In the genomic region with DNA sequence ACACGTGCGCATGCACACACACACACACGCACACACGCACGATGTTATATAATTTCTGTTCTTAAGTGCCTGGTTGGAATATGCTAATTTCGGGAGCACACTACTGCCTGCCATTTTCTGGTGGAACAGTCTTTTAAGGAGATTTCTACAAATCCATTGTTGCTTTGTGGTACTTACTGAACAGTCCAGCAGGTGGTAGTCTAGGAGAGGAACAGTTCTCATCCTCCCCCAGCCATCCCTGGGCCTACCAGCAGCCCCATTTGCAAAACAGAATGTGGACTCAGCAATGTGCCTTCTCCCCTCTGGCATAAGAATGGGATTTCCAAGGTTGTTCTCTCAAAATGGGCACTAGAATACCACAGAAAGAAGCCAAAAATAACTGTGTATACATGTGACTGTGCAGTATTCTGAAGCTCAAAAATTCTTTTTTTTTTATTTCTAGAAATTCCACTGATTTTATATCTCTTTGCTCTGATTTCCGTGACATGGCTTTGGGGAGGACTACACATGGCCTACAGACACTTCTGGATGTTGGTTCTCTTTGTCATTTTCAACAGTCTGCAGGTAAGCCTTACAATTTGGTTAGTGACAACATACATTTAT, we compare ENCODE assay signal across 1 cellular context.
TF ChIP-seq lines count a peak whose summit lies in the region.

No MANE protein-coding gene starts in this region.

TF ChIP-seq in HepG2, 621 proteins besides CTCF, POLR2A, EP300 and RAD21 (continued from another document and continues in another):
- TF ChIP-seq, protein P1, sequence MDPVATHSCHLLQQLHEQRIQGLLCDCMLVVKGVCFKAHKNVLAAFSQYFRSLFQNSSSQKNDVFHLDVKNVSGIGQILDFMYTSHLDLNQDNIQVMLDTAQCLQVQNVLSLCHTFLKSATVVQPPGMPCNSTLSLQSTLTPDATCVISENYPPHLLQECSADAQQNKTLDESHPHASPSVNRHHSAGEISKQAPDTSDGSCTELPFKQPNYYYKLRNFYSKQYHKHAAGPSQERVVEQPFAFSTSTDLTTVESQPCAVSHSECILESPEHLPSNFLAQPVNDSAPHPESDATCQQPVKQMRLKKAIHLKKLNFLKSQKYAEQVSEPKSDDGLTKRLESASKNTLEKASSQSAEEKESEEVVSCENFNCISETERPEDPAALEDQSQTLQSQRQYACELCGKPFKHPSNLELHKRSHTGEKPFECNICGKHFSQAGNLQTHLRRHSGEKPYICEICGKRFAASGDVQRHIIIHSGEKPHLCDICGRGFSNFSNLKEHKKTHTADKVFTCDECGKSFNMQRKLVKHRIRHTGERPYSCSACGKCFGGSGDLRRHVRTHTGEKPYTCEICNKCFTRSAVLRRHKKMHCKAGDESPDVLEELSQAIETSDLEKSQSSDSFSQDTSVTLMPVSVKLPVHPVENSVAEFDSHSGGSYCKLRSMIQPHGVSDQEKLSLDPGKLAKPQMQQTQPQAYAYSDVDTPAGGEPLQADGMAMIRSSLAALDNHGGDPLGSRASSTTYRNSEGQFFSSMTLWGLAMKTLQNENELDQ (CRISPR knock-in tag; IDR thresholded peaks at IDR 0.05; ENCODE audit: borderline replicate concordance), result no peak
- TF ChIP-seq, protein P2, sequence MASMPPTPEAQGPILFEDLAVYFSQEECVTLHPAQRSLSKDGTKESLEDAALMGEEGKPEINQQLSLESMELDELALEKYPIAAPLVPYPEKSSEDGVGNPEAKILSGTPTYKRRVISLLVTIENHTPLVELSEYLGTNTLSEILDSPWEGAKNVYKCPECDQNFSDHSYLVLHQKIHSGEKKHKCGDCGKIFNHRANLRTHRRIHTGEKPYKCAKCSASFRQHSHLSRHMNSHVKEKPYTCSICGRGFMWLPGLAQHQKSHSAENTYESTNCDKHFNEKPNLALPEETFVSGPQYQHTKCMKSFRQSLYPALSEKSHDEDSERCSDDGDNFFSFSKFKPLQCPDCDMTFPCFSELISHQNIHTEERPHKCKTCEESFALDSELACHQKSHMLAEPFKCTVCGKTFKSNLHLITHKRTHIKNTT (CRISPR knock-in tag; IDR thresholded peaks at IDR 0.05), result no peak
- TF ChIP-seq SOX5 (CRISPR knock-in tag; IDR thresholded peaks at IDR 0.05; ENCODE audit: borderline replicate concordance), result peak; percentile 38; the same call in 1 of the 2 replicates
- no peak for TF ChIP-seq ARNT2 (CRISPR knock-in tag; IDR thresholded peaks at IDR 0.05; ENCODE audit: low read depth)
- TF ChIP-seq, protein P3, sequence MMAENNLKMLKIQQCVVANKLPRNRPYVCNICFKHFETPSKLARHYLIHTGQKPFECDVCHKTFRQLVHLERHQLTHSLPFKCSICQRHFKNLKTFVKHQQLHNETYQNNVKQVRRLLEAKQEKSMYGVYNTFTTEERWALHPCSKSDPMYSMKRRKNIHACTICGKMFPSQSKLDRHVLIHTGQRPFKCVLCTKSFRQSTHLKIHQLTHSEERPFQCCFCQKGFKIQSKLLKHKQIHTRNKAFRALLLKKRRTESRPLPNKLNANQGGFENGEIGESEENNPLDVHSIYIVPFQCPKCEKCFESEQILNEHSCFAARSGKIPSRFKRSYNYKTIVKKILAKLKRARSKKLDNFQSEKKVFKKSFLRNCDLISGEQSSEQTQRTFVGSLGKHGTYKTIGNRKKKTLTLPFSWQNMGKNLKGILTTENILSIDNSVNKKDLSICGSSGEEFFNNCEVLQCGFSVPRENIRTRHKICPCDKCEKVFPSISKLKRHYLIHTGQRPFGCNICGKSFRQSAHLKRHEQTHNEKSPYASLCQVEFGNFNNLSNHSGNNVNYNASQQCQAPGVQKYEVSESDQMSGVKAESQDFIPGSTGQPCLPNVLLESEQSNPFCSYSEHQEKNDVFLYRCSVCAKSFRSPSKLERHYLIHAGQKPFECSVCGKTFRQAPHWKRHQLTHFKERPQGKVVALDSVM (CRISPR knock-in tag; IDR thresholded peaks at IDR 0.05), result no peak
- no peak for TF ChIP-seq SIN3A (IDR thresholded peaks at IDR 0.05; ENCODE audit: borderline replicate concordance, low read depth, low read length)
- TF ChIP-seq, protein P4, sequence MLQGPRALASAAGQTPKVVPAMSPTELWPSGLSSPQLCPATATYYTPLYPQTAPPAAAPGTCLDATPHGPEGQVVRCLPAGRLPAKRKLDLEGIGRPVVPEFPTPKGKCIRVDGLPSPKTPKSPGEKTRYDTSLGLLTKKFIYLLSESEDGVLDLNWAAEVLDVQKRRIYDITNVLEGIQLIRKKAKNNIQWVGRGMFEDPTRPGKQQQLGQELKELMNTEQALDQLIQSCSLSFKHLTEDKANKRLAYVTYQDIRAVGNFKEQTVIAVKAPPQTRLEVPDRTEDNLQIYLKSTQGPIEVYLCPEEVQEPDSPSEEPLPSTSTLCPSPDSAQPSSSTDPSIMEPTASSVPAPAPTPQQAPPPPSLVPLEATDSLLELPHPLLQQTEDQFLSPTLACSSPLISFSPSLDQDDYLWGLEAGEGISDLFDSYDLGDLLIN (CRISPR knock-in tag; IDR thresholded peaks at IDR 0.05; ENCODE audit: borderline replicate concordance), result no peak
- no peak for TF ChIP-seq MYC (CRISPR knock-in tag; IDR thresholded peaks at IDR 0.05; ENCODE audit: borderline replicate concordance)
- TF ChIP-seq PCBP2 (optimal IDR thresholded peaks at IDR 0.05; ENCODE audit: low read depth, low read length, poor library complexity, severe bottlenecking), result no peak
- TF ChIP-seq, protein P5, sequence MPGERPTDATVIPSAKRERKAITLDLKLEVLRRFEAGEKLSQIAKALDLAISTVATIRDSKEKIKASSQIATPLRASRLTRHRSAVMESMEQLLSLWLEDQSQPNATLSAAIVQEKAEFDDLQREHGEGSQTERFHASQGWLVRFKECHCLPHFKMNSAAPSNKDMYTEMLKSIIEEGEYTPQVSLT (CRISPR knock-in tag; IDR thresholded peaks at IDR 0.05; ENCODE audit: borderline replicate concordance, low read depth), result no peak
- no peak for TF ChIP-seq RBAK (CRISPR knock-in tag; IDR thresholded peaks at IDR 0.05)
- no peak for TF ChIP-seq ZNF883 (CRISPR knock-in tag; IDR thresholded peaks at IDR 0.05; ENCODE audit: not compliant biosample characterization)
- no peak for TF ChIP-seq ZIK1 (CRISPR knock-in tag; IDR thresholded peaks at IDR 0.05; ENCODE audit: borderline replicate concordance, low read depth)
- no peak for TF ChIP-seq ZNF124 (CRISPR knock-in tag; IDR thresholded peaks at IDR 0.05)
- TF ChIP-seq RELA (CRISPR knock-in tag; IDR thresholded peaks at IDR 0.05), result no peak
- TF ChIP-seq CCDC6 (CRISPR knock-in tag; IDR thresholded peaks at IDR 0.05), result 0 out of 2 replicates have a peak, but pooled peaks have one; percentile 25
- no peak for TF ChIP-seq ETV5 (CRISPR knock-in tag; IDR thresholded peaks at IDR 0.05; ENCODE audit: borderline replicate concordance)
- no peak for TF ChIP-seq ZNF775 (CRISPR knock-in tag; IDR thresholded peaks at IDR 0.05; ENCODE audit: borderline replicate concordance)
- TF ChIP-seq SAP130 (CRISPR knock-in tag; IDR thresholded peaks at IDR 0.05; ENCODE audit: low read depth), result 0 out of 2 replicates have a peak, but pooled peaks have one; percentile 12
- TF ChIP-seq SALL1 (CRISPR knock-in tag; IDR thresholded peaks at IDR 0.05), result no peak
- TF ChIP-seq KLF9 (CRISPR knock-in tag; IDR thresholded peaks at IDR 0.05; ENCODE audit: low read depth), result no peak
- TF ChIP-seq ZNF674 (CRISPR knock-in tag; IDR thresholded peaks at IDR 0.05; ENCODE audit: low read depth), result no peak
- TF ChIP-seq NCOA2 (CRISPR knock-in tag; IDR thresholded peaks at IDR 0.05), result no peak
- TF ChIP-seq ZNF251 (CRISPR knock-in tag; IDR thresholded peaks at IDR 0.05), result no peak
- TF ChIP-seq, protein P6, sequence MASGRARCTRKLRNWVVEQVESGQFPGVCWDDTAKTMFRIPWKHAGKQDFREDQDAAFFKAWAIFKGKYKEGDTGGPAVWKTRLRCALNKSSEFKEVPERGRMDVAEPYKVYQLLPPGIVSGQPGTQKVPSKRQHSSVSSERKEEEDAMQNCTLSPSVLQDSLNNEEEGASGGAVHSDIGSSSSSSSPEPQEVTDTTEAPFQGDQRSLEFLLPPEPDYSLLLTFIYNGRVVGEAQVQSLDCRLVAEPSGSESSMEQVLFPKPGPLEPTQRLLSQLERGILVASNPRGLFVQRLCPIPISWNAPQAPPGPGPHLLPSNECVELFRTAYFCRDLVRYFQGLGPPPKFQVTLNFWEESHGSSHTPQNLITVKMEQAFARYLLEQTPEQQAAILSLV (CRISPR knock-in tag; IDR thresholded peaks at IDR 0.05; ENCODE audit: borderline replicate concordance), result no peak
- TF ChIP-seq, protein P7, sequence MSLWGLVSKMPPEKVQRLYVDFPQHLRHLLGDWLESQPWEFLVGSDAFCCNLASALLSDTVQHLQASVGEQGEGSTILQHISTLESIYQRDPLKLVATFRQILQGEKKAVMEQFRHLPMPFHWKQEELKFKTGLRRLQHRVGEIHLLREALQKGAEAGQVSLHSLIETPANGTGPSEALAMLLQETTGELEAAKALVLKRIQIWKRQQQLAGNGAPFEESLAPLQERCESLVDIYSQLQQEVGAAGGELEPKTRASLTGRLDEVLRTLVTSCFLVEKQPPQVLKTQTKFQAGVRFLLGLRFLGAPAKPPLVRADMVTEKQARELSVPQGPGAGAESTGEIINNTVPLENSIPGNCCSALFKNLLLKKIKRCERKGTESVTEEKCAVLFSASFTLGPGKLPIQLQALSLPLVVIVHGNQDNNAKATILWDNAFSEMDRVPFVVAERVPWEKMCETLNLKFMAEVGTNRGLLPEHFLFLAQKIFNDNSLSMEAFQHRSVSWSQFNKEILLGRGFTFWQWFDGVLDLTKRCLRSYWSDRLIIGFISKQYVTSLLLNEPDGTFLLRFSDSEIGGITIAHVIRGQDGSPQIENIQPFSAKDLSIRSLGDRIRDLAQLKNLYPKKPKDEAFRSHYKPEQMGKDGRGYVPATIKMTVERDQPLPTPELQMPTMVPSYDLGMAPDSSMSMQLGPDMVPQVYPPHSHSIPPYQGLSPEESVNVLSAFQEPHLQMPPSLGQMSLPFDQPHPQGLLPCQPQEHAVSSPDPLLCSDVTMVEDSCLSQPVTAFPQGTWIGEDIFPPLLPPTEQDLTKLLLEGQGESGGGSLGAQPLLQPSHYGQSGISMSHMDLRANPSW (CRISPR knock-in tag; IDR thresholded peaks at IDR 0.05; ENCODE audit: borderline replicate concordance), result no peak
- TF ChIP-seq KAT8 (CRISPR knock-in tag; IDR thresholded peaks at IDR 0.05), result 0 out of 2 replicates have a peak, but pooled peaks have one; percentile 30
- TF ChIP-seq, protein P8, sequence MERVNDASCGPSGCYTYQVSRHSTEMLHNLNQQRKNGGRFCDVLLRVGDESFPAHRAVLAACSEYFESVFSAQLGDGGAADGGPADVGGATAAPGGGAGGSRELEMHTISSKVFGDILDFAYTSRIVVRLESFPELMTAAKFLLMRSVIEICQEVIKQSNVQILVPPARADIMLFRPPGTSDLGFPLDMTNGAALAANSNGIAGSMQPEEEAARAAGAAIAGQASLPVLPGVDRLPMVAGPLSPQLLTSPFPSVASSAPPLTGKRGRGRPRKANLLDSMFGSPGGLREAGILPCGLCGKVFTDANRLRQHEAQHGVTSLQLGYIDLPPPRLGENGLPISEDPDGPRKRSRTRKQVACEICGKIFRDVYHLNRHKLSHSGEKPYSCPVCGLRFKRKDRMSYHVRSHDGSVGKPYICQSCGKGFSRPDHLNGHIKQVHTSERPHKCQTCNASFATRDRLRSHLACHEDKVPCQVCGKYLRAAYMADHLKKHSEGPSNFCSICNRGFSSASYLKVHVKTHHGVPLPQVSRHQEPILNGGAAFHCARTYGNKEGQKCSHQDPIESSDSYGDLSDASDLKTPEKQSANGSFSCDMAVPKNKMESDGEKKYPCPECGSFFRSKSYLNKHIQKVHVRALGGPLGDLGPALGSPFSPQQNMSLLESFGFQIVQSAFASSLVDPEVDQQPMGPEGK (CRISPR knock-in tag; IDR thresholded peaks at IDR 0.05), result peak; percentile 48; the same call in 1 of the 2 replicates
- TF ChIP-seq, protein P9, sequence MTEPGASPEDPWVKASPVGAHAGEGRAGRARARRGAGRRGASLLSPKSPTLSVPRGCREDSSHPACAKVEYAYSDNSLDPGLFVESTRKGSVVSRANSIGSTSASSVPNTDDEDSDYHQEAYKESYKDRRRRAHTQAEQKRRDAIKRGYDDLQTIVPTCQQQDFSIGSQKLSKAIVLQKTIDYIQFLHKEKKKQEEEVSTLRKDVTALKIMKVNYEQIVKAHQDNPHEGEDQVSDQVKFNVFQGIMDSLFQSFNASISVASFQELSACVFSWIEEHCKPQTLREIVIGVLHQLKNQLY (CRISPR knock-in tag; IDR thresholded peaks at IDR 0.05), result no peak
- TF ChIP-seq, protein P10, sequence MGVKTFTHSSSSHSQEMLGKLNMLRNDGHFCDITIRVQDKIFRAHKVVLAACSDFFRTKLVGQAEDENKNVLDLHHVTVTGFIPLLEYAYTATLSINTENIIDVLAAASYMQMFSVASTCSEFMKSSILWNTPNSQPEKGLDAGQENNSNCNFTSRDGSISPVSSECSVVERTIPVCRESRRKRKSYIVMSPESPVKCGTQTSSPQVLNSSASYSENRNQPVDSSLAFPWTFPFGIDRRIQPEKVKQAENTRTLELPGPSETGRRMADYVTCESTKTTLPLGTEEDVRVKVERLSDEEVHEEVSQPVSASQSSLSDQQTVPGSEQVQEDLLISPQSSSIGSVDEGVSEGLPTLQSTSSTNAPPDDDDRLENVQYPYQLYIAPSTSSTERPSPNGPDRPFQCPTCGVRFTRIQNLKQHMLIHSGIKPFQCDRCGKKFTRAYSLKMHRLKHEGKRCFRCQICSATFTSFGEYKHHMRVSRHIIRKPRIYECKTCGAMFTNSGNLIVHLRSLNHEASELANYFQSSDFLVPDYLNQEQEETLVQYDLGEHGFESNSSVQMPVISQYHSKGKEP (CRISPR knock-in tag; IDR thresholded peaks at IDR 0.05), result no peak
- no peak for TF ChIP-seq FOXM1 (CRISPR knock-in tag; IDR thresholded peaks at IDR 0.05)
- TF ChIP-seq SP1 (IDR thresholded peaks at IDR 0.05), result no peak
- TF ChIP-seq SP1 (CRISPR knock-in tag; IDR thresholded peaks at IDR 0.05), result no peak
- peak; percentile 34 for TF ChIP-seq TEAD3 (CRISPR knock-in tag; optimal IDR thresholded peaks at IDR 0.05; ENCODE audit: borderline replicate concordance)
- TF ChIP-seq, protein P11, sequence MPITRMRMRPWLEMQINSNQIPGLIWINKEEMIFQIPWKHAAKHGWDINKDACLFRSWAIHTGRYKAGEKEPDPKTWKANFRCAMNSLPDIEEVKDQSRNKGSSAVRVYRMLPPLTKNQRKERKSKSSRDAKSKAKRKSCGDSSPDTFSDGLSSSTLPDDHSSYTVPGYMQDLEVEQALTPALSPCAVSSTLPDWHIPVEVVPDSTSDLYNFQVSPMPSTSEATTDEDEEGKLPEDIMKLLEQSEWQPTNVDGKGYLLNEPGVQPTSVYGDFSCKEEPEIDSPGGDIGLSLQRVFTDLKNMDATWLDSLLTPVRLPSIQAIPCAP (CRISPR knock-in tag; IDR thresholded peaks at IDR 0.05; ENCODE audit: low read depth), result no peak
- TF ChIP-seq NR2F2 (IDR thresholded peaks at IDR 0.05; ENCODE audit: borderline replicate concordance, low read depth), result no peak
